Comparison of ENCODE assay signal across 10 cellular contexts in the genomic region with DNA sequence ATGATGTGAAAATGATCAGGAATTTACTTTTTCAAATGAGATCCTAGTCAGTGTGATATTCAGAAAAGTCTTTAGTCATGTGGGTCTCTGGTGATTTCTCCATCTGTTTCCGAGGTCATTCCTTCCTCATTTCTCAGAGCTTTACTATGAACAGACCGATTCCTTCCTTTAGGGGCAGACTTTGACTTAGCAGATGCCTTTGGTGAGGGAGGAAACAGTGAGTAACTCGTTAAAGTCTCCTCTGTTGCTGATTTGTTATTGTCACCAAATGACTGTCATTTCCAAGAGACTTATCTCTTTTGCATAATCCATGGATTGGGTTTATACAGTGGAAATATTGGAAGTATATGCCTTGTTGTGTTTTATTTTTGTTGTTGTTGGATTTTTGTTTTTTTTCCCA.
DNase-seq lines count a peak whose midpoint lies in the region; ATAC-seq, FAIRE-seq and TF ChIP-seq lines count a peak whose summit lies in the region.
"Had no signal": no experiment of that assay in that cellular context is flagged by ENCODE, and none has a peak within 500 bp of the region (broad histone marks: within the 10 kb centered on the region; RNA-seq: fewer than 3 reads in every experiment).

No MANE protein-coding gene starts in this region.

- peaks cover 12% of the 10 kb centered on the region for H3K79me2 ChIP-seq in keratinocyte (ENCODE audit: control insufficient read depth, insufficient read depth, low read length)
- H3K79me2 ChIP-seq: parathyroid adenoma had no signal

- H3K4me3 ChIP-seq in keratinocyte (ENCODE audit: control insufficient read depth in 2 of 3, extremely low read depth in 1 of 3, insufficient read depth in 2 of 3, low read depth in 1 of 3, low read length in 3 of 3) (no peak overlapping the region), tibial artery (no peak overlapping the region)

- no peak overlapping the region for H2AFZ ChIP-seq in keratinocyte (ENCODE audit: control insufficient read depth, low read length)
- H2AFZ ChIP-seq: parathyroid adenoma had no signal

- no peaks in the 10 kb centered on the region for H3K9me1 ChIP-seq in keratinocyte (ENCODE audit: control insufficient read depth, extremely low read depth, insufficient read depth, low read length)

- no peak for DNase-seq in activated CD4-positive, alpha-beta T cell treated with anti-CD3 and anti-CD28 coated beads, Interleukin-2, amount 10 ng/mL, durations not matched to agents 24 days and 14 days
- DNase-seq in activated CD4-positive, alpha-beta T cell treated with anti-CD3 and anti-CD28 coated beads for 4 hours: no peak
- DNase-seq in astrocyte of the hippocampus (ENCODE audit: low read depth, low spot score) (peak; percentile 74), keratinocyte (ENCODE audit: low read depth, low spot score) (no peak), tibial artery (no peak), DMS79 treated with DMSO at 0.1 percent for 48 hours (lab: John Stamatoyannopoulos, UW) (no peak)

- dilution Hi-C loops in keratinocyte (cut with MboI; ENCODE audit: extremely low pct_ligation_motif_present, low sequenced_read_pairs): no loop called here

- H3K4me1 ChIP-seq in keratinocyte (ENCODE audit: control insufficient read depth, extremely low read depth, insufficient read depth, low read length) (peaks cover 13% of the 10 kb centered on the region), tibial artery (peaks cover 0 to 14% (median 4%) of the 10 kb centered on the region in 4 donors)
- H3K4me1 ChIP-seq: parathyroid adenoma had no signal

- no peaks in the 10 kb centered on the region for H3K27me3 Mint-ChIP-seq in activated CD4-positive, alpha-beta T cell treated with anti-CD3 and anti-CD28 coated beads, Interleukin-2, amount 10 ng/mL, durations not matched to agents 24 days and 14 days
- H3K27me3 Mint-ChIP-seq: B cell had no signal

- peak overlapping the region; percentile 84 for H3K27ac Mint-ChIP-seq in activated CD4-positive, alpha-beta T cell treated with anti-CD3 and anti-CD28 coated beads, Interleukin-2, amount 10 ng/mL, durations not matched to agents 24 days and 14 days
- H3K27ac Mint-ChIP-seq: B cell had no signal

- ATAC-seq in GM18870 (IDR thresholded peaks at IDR 0.05; ENCODE audit: unreplicated experiment) (no peak), HG02642 (IDR thresholded peaks at IDR 0.05; ENCODE audit: poor library complexity, unreplicated experiment) (no peak)

- H3K9ac ChIP-seq in keratinocyte (ENCODE audit: control insufficient read depth, extremely low read depth, insufficient read depth, low read length): no peak overlapping the region
- H3K9ac ChIP-seq: parathyroid adenoma had no signal

- intact Hi-C loops in activated CD4-positive, alpha-beta T cell treated with anti-CD3 and anti-CD28 coated beads, Interleukin-2, amount 10 ng/mL, durations not matched to agents 24 days and 14 days (cut with micrococcal nuclease): no loop called here
- intact Hi-C loops in tibial artery (cut with DNase I; ENCODE audit: low total_unique reads): no loop called here

- peak overlapping the region; percentile 39 for H3K4me3 Mint-ChIP-seq in activated CD4-positive, alpha-beta T cell treated with anti-CD3 and anti-CD28 coated beads, Interleukin-2, amount 10 ng/mL, durations not matched to agents 24 days and 14 days
- H3K4me3 Mint-ChIP-seq: B cell had no signal

- peaks cover 74% of the 10 kb centered on the region for H3K36me3 Mint-ChIP-seq in activated CD4-positive, alpha-beta T cell treated with anti-CD3 and anti-CD28 coated beads, Interleukin-2, amount 10 ng/mL, durations not matched to agents 24 days and 14 days (ENCODE audit: low read depth)

- FAIRE-seq in keratinocyte (lab: Jason Lieb, UNC): no peak

- peaks cover 46% of the 10 kb centered on the region for H3K4me1 Mint-ChIP-seq in activated CD4-positive, alpha-beta T cell treated with anti-CD3 and anti-CD28 coated beads, Interleukin-2, amount 10 ng/mL, durations not matched to agents 24 days and 14 days

- no peak overlapping the region for H3K4me2 ChIP-seq in keratinocyte (ENCODE audit: control insufficient read depth, extremely low read depth, insufficient read depth, low read depth, low read length)

- H3K9me3 Mint-ChIP-seq in activated CD4-positive, alpha-beta T cell treated with anti-CD3 and anti-CD28 coated beads, Interleukin-2, amount 10 ng/mL, durations not matched to agents 24 days and 14 days: peaks cover 6% of the 10 kb centered on the region

- H3K36me3 ChIP-seq in keratinocyte (ENCODE audit: control insufficient read depth in 2 of 2, extremely low read depth in 1 of 2, insufficient read depth in 2 of 2, low read length in 2 of 2) (peaks cover 15 to 24% of the 10 kb centered on the region in 2 experiments), tibial artery (no peaks in the 10 kb centered on the region)

- H3K27me3 ChIP-seq in keratinocyte (ENCODE audit: control insufficient read depth, extremely low read depth, insufficient read depth, low read length) (no peaks in the 10 kb centered on the region), tibial artery (no peaks in the 10 kb centered on the region)

- TF ChIP-seq CTCF in keratinocyte (optimal IDR thresholded peaks at IDR 0.05 in 1 of 3, IDR thresholded peaks at IDR 0.05 in 1 of 3, conservative IDR thresholded peaks at IDR 0.05 in 1 of 3; ENCODE audit: extremely low read depth in 1 of 3, insufficient read depth in 2 of 3, low read length in 3 of 3): peak in 2 of 3 experiments; percentile 12 to 30
- TF ChIP-seq CTCF in tibial artery (IDR thresholded peaks at IDR 0.05): peak; percentile 43 to 46

- H3K27ac ChIP-seq in keratinocyte (ENCODE audit: control insufficient read depth, insufficient read depth, low read length): no peak overlapping the region
- H3K27ac ChIP-seq in tibial artery: peak overlapping the region in 1 of 2 donors; percentile 34
- H3K27ac ChIP-seq: parathyroid adenoma had no signal

- no peaks in the 10 kb centered on the region for H4K20me1 ChIP-seq in keratinocyte (ENCODE audit: control insufficient read depth, extremely low read depth, insufficient read depth, low read length)

- H3K9me3 ChIP-seq in keratinocyte (ENCODE audit: control insufficient read depth, low read depth, low read length) (no peaks in the 10 kb centered on the region), tibial artery (no peaks in the 10 kb centered on the region)
